19 cellular contexts compared by ENCODE assay signal in the genomic region with DNA sequence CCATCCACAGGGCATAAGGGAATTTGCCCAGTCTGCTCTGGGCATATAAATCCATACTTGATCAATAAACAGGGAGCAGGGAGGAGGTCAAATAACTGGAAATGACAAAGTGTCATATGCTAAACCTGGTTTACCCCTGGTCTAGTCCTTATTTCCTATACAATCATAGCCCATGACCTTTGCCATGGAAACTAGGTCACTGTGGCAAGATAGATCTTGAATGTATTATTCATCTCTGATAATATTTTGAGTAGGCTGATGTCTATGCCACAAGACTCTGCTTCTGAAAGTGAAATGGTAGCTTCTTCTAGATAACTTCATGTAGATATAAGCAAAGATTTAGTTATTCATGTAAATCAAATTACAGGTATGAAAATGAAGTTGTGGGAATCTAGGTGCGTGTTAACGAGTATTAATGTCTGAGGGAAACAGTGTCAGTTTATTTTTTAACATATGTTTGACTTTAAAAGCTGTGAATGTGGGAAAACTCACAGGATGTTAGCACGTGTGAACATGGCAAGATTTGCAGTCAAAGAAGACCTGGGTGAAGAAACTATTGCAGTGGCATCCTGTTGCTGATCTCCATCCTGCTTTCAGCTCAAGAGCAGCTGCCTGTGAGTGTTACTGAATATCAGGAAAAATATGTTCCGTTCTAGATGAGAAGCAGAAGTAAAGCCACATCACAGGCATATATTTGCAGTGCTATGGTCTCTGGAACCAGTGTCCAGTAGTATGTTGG.
DNase-seq lines count a peak whose midpoint lies in the region; ATAC-seq and TF ChIP-seq lines count a peak whose summit lies in the region.
"Had no signal": no experiment of that assay in that cellular context is flagged by ENCODE, and none has a peak within 500 bp of the region (broad histone marks: within the 10 kb centered on the region; RNA-seq: fewer than 3 reads in every experiment).

No MANE protein-coding gene starts in this region.

- H3K4me3 ChIP-seq in left lung (no peak overlapping the region), mesendoderm (ENCODE audit: low read length) (no peak overlapping the region)
- H3K4me3 ChIP-seq: GM23248, HAP-1 had no signal

- H2BK15ac ChIP-seq in mesendoderm (replicated peaks; ENCODE audit: low read depth): no peak overlapping the region

- H3K4me1 ChIP-seq in left lung: no peaks in the 10 kb centered on the region
- H3K4me1 ChIP-seq in mesendoderm (ENCODE audit: control insufficient read depth, low read depth, low read length): no peaks in the 10 kb centered on the region
- H3K4me1 ChIP-seq: HAP-1 had no signal

- peaks cover 16% of the 10 kb centered on the region for H3K4me1 Mint-ChIP-seq in activated naive CD8-positive, alpha-beta T cell treated with anti-CD3 and anti-CD28 coated beads, Interleukin-2, amount 50 U/mL, for 24 hours
- H3K4me1 Mint-ChIP-seq in natural killer cell: peaks cover 15 to 26% of the 10 kb centered on the region in 2 donors
- H3K4me1 Mint-ChIP-seq in stimulated activated naive CD8-positive, alpha-beta T cell treated with anti-CD3 and anti-CD28 coated beads, Interleukin-15, amount 100 ng/mL, for 72 hours: peaks cover 12% of the 10 kb centered on the region

- H3K9me3 ChIP-seq in left lung: no peaks in the 10 kb centered on the region
- H3K9me3 ChIP-seq: HAP-1 had no signal

- no peak overlapping the region for H4K5ac ChIP-seq in mesendoderm (ENCODE audit: low read length)

- ATAC-seq in activated naive CD4-positive, alpha-beta T cell treated with anti-CD3 and anti-CD28 coated beads, Interleukin-2, amount 50 U/mL, for 72 hours: peak; percentile 48 to 68
- peak; percentile 86 for ATAC-seq in activated naive CD8-positive, alpha-beta T cell treated with anti-CD3 and anti-CD28 coated beads, Interleukin-2, amount 50 U/mL, for 24 hours
- ATAC-seq in natural killer cell: peak; percentile 68 to 77 (median 72)
- peak; percentile 45 for ATAC-seq in stimulated activated naive CD8-positive, alpha-beta T cell treated with anti-CD3 and anti-CD28 coated beads, Interleukin-15, amount 100 ng/mL, for 72 hours
- no peak for ATAC-seq in left lung

- no peak overlapping the region for H3K4ac ChIP-seq in mesendoderm (ENCODE audit: low read depth, low read length)

- H3K18ac ChIP-seq in mesendoderm (ENCODE audit: low read length): no peak overlapping the region

- DNase-seq in activated naive CD4-positive, alpha-beta T cell treated with anti-CD3 and anti-CD28 coated beads, Interleukin-2, amount 50 U/mL, for 72 hours (ENCODE audit: low spot score in 2 of 2): no peak
- DNase-seq in activated naive CD4-positive, alpha-beta T cell (lab: John Stamatoyannopoulos, UW): no peak
- DNase-seq in activated naive CD8-positive, alpha-beta T cell treated with anti-CD3 and anti-CD28 coated beads, Interleukin-2, amount 50 U/mL, for 24 hours: no peak
- DNase-seq in natural killer cell: no peak
- no peak for DNase-seq in stimulated activated naive CD8-positive, alpha-beta T cell treated with anti-CD3 and anti-CD28 coated beads, Interleukin-15, amount 100 ng/mL, for 72 hours
- DNase-seq in left lung: no peak
- DNase-seq in DMS114 treated with DMSO at 0.1 percent for 48 hours (lab: John Stamatoyannopoulos, UW; ENCODE audit: unreplicated experiment): no peak
- DNase-seq in mesendoderm: no peak
- DNase-seq: COR-L47, DMS 273 treated with DMSO at 0.1 percent for 48 hours, GM23248, IMR-90, NCI-H1417 treated with DMSO at 0.1 percent for 48 hours, NCI-H187 treated with DMSO at 0.1 percent for 48 hours, NCI-H2227 treated with DMSO at 0.1 percent for 48 hours, NCI-H510A treated with DMSO at 0.1 percent for 48 hours, NCI-H774, SHP77 had no signal

- H3K9me3 Mint-ChIP-seq in activated naive CD4-positive, alpha-beta T cell treated with anti-CD3 and anti-CD28 coated beads, Interleukin-2, amount 50 U/mL, for 72 hours: no peaks in the 10 kb centered on the region
- H3K9me3 Mint-ChIP-seq in activated naive CD8-positive, alpha-beta T cell treated with anti-CD3 and anti-CD28 coated beads, Interleukin-2, amount 50 U/mL, for 24 hours: no peaks in the 10 kb centered on the region
- H3K9me3 Mint-ChIP-seq in natural killer cell: no peaks in the 10 kb centered on the region
- H3K9me3 Mint-ChIP-seq in stimulated activated naive CD8-positive, alpha-beta T cell treated with anti-CD3 and anti-CD28 coated beads, Interleukin-15, amount 100 ng/mL, for 72 hours: peaks cover 0 to 5% of the 10 kb centered on the region in 2 donors

- WGBS in mesendoderm (ENCODE audit: extremely low coverage, insufficient coverage, low lambda C conversion rate): no CpG with 5 or more reads among the region's 4 CpGs

- H3K56ac ChIP-seq in mesendoderm (ENCODE audit: low read length): no peak overlapping the region

- H3K4me2 ChIP-seq in mesendoderm (ENCODE audit: low read length): no peak overlapping the region

- no peaks in the 10 kb centered on the region for H3K27me3 Mint-ChIP-seq in activated naive CD8-positive, alpha-beta T cell treated with anti-CD3 and anti-CD28 coated beads, Interleukin-2, amount 50 U/mL, for 24 hours
- peaks cover 0 to 20% of the 10 kb centered on the region in 2 donors for H3K27me3 Mint-ChIP-seq in natural killer cell (ENCODE audit: low read depth in 2 of 2)
- H3K27me3 Mint-ChIP-seq in stimulated activated naive CD8-positive, alpha-beta T cell treated with anti-CD3 and anti-CD28 coated beads, Interleukin-15, amount 100 ng/mL, for 72 hours: peaks cover 5% of the 10 kb centered on the region

- H3K36me3 ChIP-seq in left lung (no peaks in the 10 kb centered on the region), mesendoderm (ENCODE audit: control insufficient read depth, insufficient read depth, low read length) (no peaks in the 10 kb centered on the region)
- H3K36me3 ChIP-seq: HAP-1 had no signal

- H2BK120ac ChIP-seq in mesendoderm (ENCODE audit: low read depth, low read length): no peak overlapping the region

- H3K27ac ChIP-seq in left lung: no peak overlapping the region
- no peak overlapping the region for H3K27ac ChIP-seq in mesendoderm (ENCODE audit: low read depth, low read length)
- H3K27ac ChIP-seq: GM23248 had no signal

- no peak for TF ChIP-seq CTCF in natural killer cell (IDR thresholded peaks at IDR 0.05)
- no peak for TF ChIP-seq CTCF in left lung (IDR thresholded peaks at IDR 0.05)

- no peak overlapping the region for H2AK5ac ChIP-seq in mesendoderm (ENCODE audit: low read length)

- H3K9ac ChIP-seq in mesendoderm (ENCODE audit: low read length): no peak overlapping the region
- H3K9ac ChIP-seq: GM23248 had no signal

- no peak overlapping the region for H2BK5ac ChIP-seq in mesendoderm (ENCODE audit: low read length)

- H3K27me3 ChIP-seq in left lung (peaks cover 0 to 8% of the 10 kb centered on the region in 2 donors), mesendoderm (ENCODE audit: insufficient read depth, low read length, poor library complexity) (no peaks in the 10 kb centered on the region)

- no peak overlapping the region for H3K4me3 Mint-ChIP-seq in activated naive CD8-positive, alpha-beta T cell treated with anti-CD3 and anti-CD28 coated beads, Interleukin-2, amount 50 U/mL, for 24 hours
- H3K4me3 Mint-ChIP-seq in natural killer cell: peak overlapping the region; percentile 62
- no peak overlapping the region for H3K4me3 Mint-ChIP-seq in stimulated activated naive CD8-positive, alpha-beta T cell treated with anti-CD3 and anti-CD28 coated beads, Interleukin-15, amount 100 ng/mL, for 72 hours

- peak overlapping the region in 1 of 2 donors; percentile 63 for H3K27ac Mint-ChIP-seq in activated naive CD4-positive, alpha-beta T cell treated with anti-CD3 and anti-CD28 coated beads, Interleukin-2, amount 50 U/mL, for 72 hours
- peak overlapping the region; percentile 73 for H3K27ac Mint-ChIP-seq in activated naive CD8-positive, alpha-beta T cell treated with anti-CD3 and anti-CD28 coated beads, Interleukin-2, amount 50 U/mL, for 24 hours
- H3K27ac Mint-ChIP-seq in natural killer cell: peak overlapping the region; percentile 59 to 74
- no peak overlapping the region for H3K27ac Mint-ChIP-seq in stimulated activated naive CD8-positive, alpha-beta T cell treated with anti-CD3 and anti-CD28 coated beads, Interleukin-15, amount 100 ng/mL, for 72 hours

- H4K8ac ChIP-seq in mesendoderm (ENCODE audit: low read depth, low read length): no peak overlapping the region

- H3K23ac ChIP-seq in mesendoderm (ENCODE audit: low read length): no peak overlapping the region

- intact Hi-C loops in natural killer cell (cut with micrococcal nuclease) (no loop called here), left lung (cut with DNase I) (no loop called here)

- no peaks in the 10 kb centered on the region for H3K79me2 ChIP-seq in mesendoderm (ENCODE audit: control insufficient read depth, insufficient read depth, low read length)

- no peaks in the 10 kb centered on the region for H3K79me1 ChIP-seq in mesendoderm (ENCODE audit: low read length)

- no peaks in the 10 kb centered on the region for H3K36me3 Mint-ChIP-seq in activated naive CD4-positive, alpha-beta T cell treated with anti-CD3 and anti-CD28 coated beads, Interleukin-2, amount 50 U/mL, for 72 hours
- no peaks in the 10 kb centered on the region for H3K36me3 Mint-ChIP-seq in activated naive CD8-positive, alpha-beta T cell treated with anti-CD3 and anti-CD28 coated beads, Interleukin-2, amount 50 U/mL, for 24 hours (ENCODE audit: low read depth)
- no peaks in the 10 kb centered on the region for H3K36me3 Mint-ChIP-seq in natural killer cell

Comparison
In these comparisons a context has a peak if more than half of its experiments do, and no peak if none do; other contexts are left out.
1. H3K27ac Mint-ChIP-seq: peak in activated naive CD8-positive, alpha-beta T cell treated with anti-CD3 and anti-CD28 coated beads, Interleukin-2, amount 50 U/mL, for 24 hours (single experiment) and natural killer cell (2 of 2); none in stimulated activated naive CD8-positive, alpha-beta T cell treated with anti-CD3 and anti-CD28 coated beads, Interleukin-15, amount 100 ng/mL, for 72 hours (0 of 2).